Comparison of ENCODE assay signal across 18 cellular contexts in the genomic region with DNA sequence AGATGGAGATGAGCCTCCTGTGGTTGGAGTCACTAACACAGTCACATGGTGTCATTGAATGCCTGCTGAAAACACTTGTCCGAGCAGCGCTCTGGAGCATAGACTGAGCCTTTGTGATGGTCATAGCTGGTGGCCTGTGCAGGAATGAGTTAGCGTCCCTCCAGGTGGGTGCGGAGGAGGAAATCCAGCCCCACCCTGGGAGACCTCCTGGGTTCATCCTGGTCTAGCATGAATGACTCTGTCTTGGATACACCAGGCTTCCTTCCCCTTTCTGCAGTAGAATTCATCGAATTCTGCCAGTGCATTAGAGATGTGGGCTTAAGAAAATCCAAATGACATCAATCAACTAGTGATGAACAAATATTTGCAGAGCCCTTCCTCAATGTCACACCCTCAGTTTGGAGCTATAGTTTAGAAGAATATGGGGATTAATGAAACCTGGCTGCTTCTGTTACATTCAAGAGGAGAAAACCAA.
DNase-seq lines count a peak whose midpoint lies in the region; ATAC-seq and TF ChIP-seq lines count a peak whose summit lies in the region.
"Had no signal": no experiment of that assay in that cellular context is flagged by ENCODE, and none has a peak within 500 bp of the region (broad histone marks: within the 10 kb centered on the region; RNA-seq: fewer than 3 reads in every experiment).

No MANE protein-coding gene starts in this region.

- H3K4me1 ChIP-seq in mesenchymal stem cell (ENCODE audit: control insufficient read depth, insufficient read depth, low read depth, low read length) (peaks cover 18% of the 10 kb centered on the region), stomach (peaks cover 14 to 36% (median 26%) of the 10 kb centered on the region in 4 donors), esophagus muscularis mucosa (peaks cover 27 to 36% (median 31%) of the 10 kb centered on the region in 4 donors)
- H3K4me1 ChIP-seq: HAP-1 had no signal

- no peak overlapping the region for H3K23ac ChIP-seq in mesenchymal stem cell (ENCODE audit: low read length in 2 of 2)

- H3K4me2 ChIP-seq in mesenchymal stem cell (ENCODE audit: low read length, poor library complexity, severe bottlenecking): no peak overlapping the region
- H3K4me2 ChIP-seq: A549, SK-N-SH had no signal

- H2BK12ac ChIP-seq in mesenchymal stem cell (ENCODE audit: low read length in 2 of 2): no peak overlapping the region

- no peaks in the 10 kb centered on the region for H3K27me3 ChIP-seq in dorsolateral prefrontal cortex
- peaks cover 20 to 68% of the 10 kb centered on the region in 2 experiments for H3K27me3 ChIP-seq in mesenchymal stem cell (ENCODE audit: control insufficient read depth in 1 of 2, insufficient read depth in 1 of 2, low read length in 2 of 2)
- peaks cover 0 to 8% (median 0%) of the 10 kb centered on the region in 3 donors for H3K27me3 ChIP-seq in stomach
- H3K27me3 ChIP-seq in esophagus muscularis mucosa: no peaks in the 10 kb centered on the region

- intact Hi-C loops in dorsolateral prefrontal cortex (cut with DNase I): loop anchor here in 1 of 2 donors (5.0 kb wide), 2 partner anchors 91 to 344 kb away; no protein-coding TSS in a partner anchor
- intact Hi-C loops in stomach (cut with DNase I; ENCODE audit: low total_unique reads): no loop called here
- intact Hi-C loops in esophagus muscularis mucosa (cut with DNase I): no loop called here

- H3K27ac ChIP-seq in dorsolateral prefrontal cortex: peak overlapping the region in 20 of 59 donors; percentile 1 to 75 (median 30)
- H3K27ac ChIP-seq in mesenchymal stem cell (ENCODE audit: low read length, poor library complexity, severe bottlenecking): no peak overlapping the region
- no peak overlapping the region for H3K27ac ChIP-seq in stomach
- H3K27ac ChIP-seq in esophagus muscularis mucosa (replicated peaks in 1 of 4): no peak overlapping the region
- H3K27ac ChIP-seq: A549 had no signal

- H3K4me3 ChIP-seq in dorsolateral prefrontal cortex (peak overlapping the region in 1 of 59 donors; percentile 5), mesenchymal stem cell (ENCODE audit: insufficient read depth in 1 of 2, low read depth in 1 of 2, low read length in 2 of 2) (no peak overlapping the region), stomach (no peak overlapping the region), esophagus muscularis mucosa (no peak overlapping the region)
- H3K4me3 ChIP-seq: A549, HAP-1 had no signal

- H3K14ac ChIP-seq in mesenchymal stem cell (ENCODE audit: low read length in 2 of 2): no peak overlapping the region

- no peak overlapping the region for H4K8ac ChIP-seq in mesenchymal stem cell (ENCODE audit: low read length)

- H3K36me3 ChIP-seq in mesenchymal stem cell (ENCODE audit: control insufficient read depth in 1 of 2, insufficient read depth in 2 of 2, low read depth in 1 of 2, low read length in 2 of 2) (no peaks in the 10 kb centered on the region), stomach (no peaks in the 10 kb centered on the region), esophagus muscularis mucosa (no peaks in the 10 kb centered on the region)
- H3K36me3 ChIP-seq: HAP-1 had no signal

- ATAC-seq in GM18867 (IDR thresholded peaks at IDR 0.05; ENCODE audit: unreplicated experiment): no peak
- ATAC-seq: A549 had no signal

- DNase-seq in NCI-H345 (lab: John Stamatoyannopoulos, UW) (peak; percentile 11), NCI-H345 treated with DMSO at 0.1 percent for 48 hours (lab: John Stamatoyannopoulos, UW; ENCODE audit: unreplicated experiment) (no peak), dorsolateral prefrontal cortex (peak in 6 of 10 donors; percentile 20 to 71 (median 62)), mesenchymal stem cell (no peak), stomach (peak; percentile 3), ureter (ENCODE audit: low spot score) (no peak), esophagus muscularis mucosa (ENCODE audit: extremely low spot score) (no peak)
- DNase-seq: DMS 273 treated with DMSO at 0.1 percent for 48 hours, IMR-90, Kasumi-1, MM.1S, NCI-H1105, NCI-H1694 treated with DMSO at 0.1 percent for 48 hours, Right ventricle myocardium superior, SK-N-SH had no signal

- 96% methylated on average over 4 of the region's 5 CpGs for WGBS in mesenchymal stem cell
- WGBS in stomach, 5 donors: 82 to 88% (median 85%) methylated on average over 5 of the region's 5 CpGs
- 89% methylated on average over 4 of the region's 5 CpGs for WGBS in esophagus muscularis mucosa

- no peak overlapping the region for H2BK5ac ChIP-seq in mesenchymal stem cell (ENCODE audit: low read depth, low read length, poor library complexity, severe bottlenecking)

- TF ChIP-seq POLR2A in stomach (IDR thresholded peaks at IDR 0.05) (no peak), esophagus muscularis mucosa (IDR thresholded peaks at IDR 0.05; ENCODE audit: low read depth) (no peak)

- no peak overlapping the region for H3K18ac ChIP-seq in mesenchymal stem cell (ENCODE audit: low read depth in 1 of 2, low read length in 2 of 2)

- H2AK5ac ChIP-seq in mesenchymal stem cell (ENCODE audit: low read length, severe bottlenecking): peak overlapping the region; percentile 31

- no peak overlapping the region for H3K9ac ChIP-seq in mesenchymal stem cell (ENCODE audit: low read length)
- H3K9ac ChIP-seq: SK-N-SH had no signal

- TF ChIP-seq CTCF in dorsolateral prefrontal cortex (IDR thresholded peaks at IDR 0.05 in 54 of 56, conservative IDR thresholded peaks at IDR 0.05 in 2 of 56; ENCODE audit: low read depth in 1 of 56, partially characterized antibody in 56 of 56) (peak in 6 of 56 donors; percentile 7 to 49 (median 27)), stomach (IDR thresholded peaks at IDR 0.05) (no peak), esophagus muscularis mucosa (IDR thresholded peaks at IDR 0.05) (no peak)

- H3K79me1 ChIP-seq in mesenchymal stem cell (replicated peaks; ENCODE audit: low read length, poor library complexity, severe bottlenecking): no peaks in the 10 kb centered on the region

- no peak for TF ChIP-seq EP300 in stomach (IDR thresholded peaks at IDR 0.05)
- TF ChIP-seq EP300 in esophagus muscularis mucosa (IDR thresholded peaks at IDR 0.05): no peak

- H3K9me3 ChIP-seq in mesenchymal stem cell (ENCODE audit: control insufficient read depth, low read length) (no peaks in the 10 kb centered on the region), stomach (no peaks in the 10 kb centered on the region), esophagus muscularis mucosa (no peaks in the 10 kb centered on the region)
- H3K9me3 ChIP-seq: A549, HAP-1, SK-N-SH had no signal

- no peak overlapping the region for H2AFZ ChIP-seq in mesenchymal stem cell (ENCODE audit: low read depth, low read length)

- H4K91ac ChIP-seq in mesenchymal stem cell (ENCODE audit: low read length): no peak overlapping the region

- no peak overlapping the region for H2BK120ac ChIP-seq in mesenchymal stem cell (ENCODE audit: low read depth, low read length)

- no peak overlapping the region for H2BK15ac ChIP-seq in mesenchymal stem cell (ENCODE audit: low read depth, poor library complexity, severe bottlenecking)

- no peak overlapping the region for H3K4ac ChIP-seq in mesenchymal stem cell (ENCODE audit: low read depth in 1 of 2, low read length in 2 of 2)

Comparison
In these comparisons a context has a peak if more than half of its experiments do, and no peak if none do; other contexts are left out.
1. DNase-seq: peak in NCI-H345 (single experiment), dorsolateral prefrontal cortex (6 of 10) and stomach (single experiment); none in NCI-H345 treated with DMSO at 0.1 percent for 48 hours (single experiment), mesenchymal stem cell (single experiment), ureter (single experiment) and esophagus muscularis mucosa (single experiment).